Comparison of ENCODE assay signal across 17 cellular contexts in genomic region chr11:67727066-67728040, GRCh38. TPM values are rescaled to one million over a fixed set of nuclear protein-coding genes. Genes with fewer than 3 reads are reported as not detected.
DNase-seq lines count a peak whose midpoint lies in the region; ATAC-seq and TF ChIP-seq lines count a peak whose summit lies in the region.
"Not testable (repeated sequence)": the region's sequence is repeated elsewhere in the genome, so short reads cannot be mapped to it uniquely, and the experiment has no call there.
"Had no signal": no experiment of that assay in that cellular context is flagged by ENCODE, and none has a peak within 500 bp of the region (broad histone marks: within the 10 kb centered on the region; RNA-seq: fewer than 3 reads in every experiment).

No MANE protein-coding gene starts in this region.

- not testable (repeated sequence) for H3K4me2 ChIP-seq in MM.1S (ENCODE audit: low read depth, low read length)

- not testable (repeated sequence) for H4K20me1 ChIP-seq in MM.1S (ENCODE audit: insufficient read depth, low read length)

- H3K27ac Mint-ChIP-seq in activated CD4-positive, alpha-beta T cell treated with anti-CD3 and anti-CD28 coated beads, Interleukin-2, amount 10 ng/mL, durations not matched to agents 24 days and 14 days, result peak overlapping the region; percentile 57
- not testable (repeated sequence) for H3K27ac Mint-ChIP-seq in activated T-cell treated with anti-CD3 and anti-CD28 coated beads, Interleukin-2, amount 50 U/mL, for 24 hours
- peak overlapping the region; percentile 62 for H3K27ac Mint-ChIP-seq in activated naive CD8-positive, alpha-beta T cell treated with anti-CD3 and anti-CD28 coated beads, Interleukin-2, amount 50 U/mL, for 24 hours

- peaks cover 17% of the 10 kb centered on the region for H3K4me1 Mint-ChIP-seq in activated CD4-positive, alpha-beta T cell treated with anti-CD3 and anti-CD28 coated beads, Interleukin-2, amount 10 ng/mL, durations not matched to agents 24 days and 14 days
- H3K4me1 Mint-ChIP-seq in activated T-cell treated with anti-CD3 and anti-CD28 coated beads, Interleukin-2, amount 50 U/mL, for 24 hours (ENCODE audit: low read depth), result peaks cover 23% of the 10 kb centered on the region
- peaks cover 20% of the 10 kb centered on the region for H3K4me1 Mint-ChIP-seq in activated naive CD8-positive, alpha-beta T cell treated with anti-CD3 and anti-CD28 coated beads, Interleukin-2, amount 50 U/mL, for 24 hours

- H3K79me2 ChIP-seq in MM.1S (ENCODE audit: low read length), result not testable (repeated sequence)

- H3K27me3 Mint-ChIP-seq in activated CD4-positive, alpha-beta T cell treated with anti-CD3 and anti-CD28 coated beads, Interleukin-2, amount 10 ng/mL, durations not matched to agents 24 days and 14 days, result peaks cover 12% of the 10 kb centered on the region
- H3K27me3 Mint-ChIP-seq in activated T-cell treated with anti-CD3 and anti-CD28 coated beads, Interleukin-2, amount 50 U/mL, for 24 hours, result peaks cover 11% of the 10 kb centered on the region
- H3K27me3 Mint-ChIP-seq in activated naive CD8-positive, alpha-beta T cell treated with anti-CD3 and anti-CD28 coated beads, Interleukin-2, amount 50 U/mL, for 24 hours, result not testable (repeated sequence)

- peak; percentile 17; the same call in 1 of the 2 replicates for TF ChIP-seq CTCF in MM.1S (IDR thresholded peaks at IDR 0.05; ENCODE audit: low read length)

- intact Hi-C loops in activated CD4-positive, alpha-beta T cell treated with anti-CD3 and anti-CD28 coated beads, Interleukin-2, amount 10 ng/mL, durations not matched to agents 24 days and 14 days (cut with micrococcal nuclease), result not testable (repeated sequence)

- DNase-seq in MM.1S (peak; percentile 30), mesenteric fat pad (ENCODE audit: low spot score) (peak; percentile 62)
- peak; percentile 73 for DNase-seq in activated CD4-positive, alpha-beta T cell treated with anti-CD3 and anti-CD28 coated beads, Interleukin-2, amount 10 ng/mL, durations not matched to agents 24 days and 14 days
- peak; percentile 61 for DNase-seq in activated T-cell treated with anti-CD3 and anti-CD28 coated beads, Interleukin-2, amount 50 U/mL, for 24 hours
- DNase-seq in activated naive CD8-positive, alpha-beta T cell treated with anti-CD3 and anti-CD28 coated beads, Interleukin-2, amount 50 U/mL, for 24 hours, result peak; percentile 64
- DNase-seq in stimulated activated CD4-positive, alpha-beta T cell treated with anti-CD3 and anti-CD28 coated beads, Interleukin-1b, Interleukin-23, amount 100 ng/mL, for 48 hours, result peak; percentile 56
- DNase-seq in stimulated activated CD8-positive, alpha-beta memory T cell treated with anti-CD3 and anti-CD28 coated beads, Interleukin-4, amount 100 ng/mL, for 48 hours, result peak; percentile 68

- not testable (repeated sequence) for H3K9me3 ChIP-seq in MM.1S (replicated peaks; ENCODE audit: insufficient read depth, low read length)

- H3K9ac ChIP-seq in MM.1S (ENCODE audit: low read length), result not testable (repeated sequence)

- H3K9me2 ChIP-seq in MM.1S (replicated peaks; ENCODE audit: insufficient read depth, low read length), result not testable (repeated sequence)

- H3K4me1 ChIP-seq in MM.1S (ENCODE audit: low read length), result not testable (repeated sequence)

- H3K9me3 Mint-ChIP-seq in activated CD4-positive, alpha-beta T cell treated with anti-CD3 and anti-CD28 coated beads, Interleukin-2, amount 10 ng/mL, durations not matched to agents 24 days and 14 days; activated T-cell treated with anti-CD3 and anti-CD28 coated beads, Interleukin-2, amount 50 U/mL, for 24 hours; activated naive CD8-positive, alpha-beta T cell treated with anti-CD3 and anti-CD28 coated beads, Interleukin-2, amount 50 U/mL, for 24 hours: not testable (repeated sequence)

- H3K27me3 ChIP-seq in MM.1S (replicated peaks; ENCODE audit: insufficient read depth, low read length), result not testable (repeated sequence)

- H3K36me3 Mint-ChIP-seq in activated CD4-positive, alpha-beta T cell treated with anti-CD3 and anti-CD28 coated beads, Interleukin-2, amount 10 ng/mL, durations not matched to agents 24 days and 14 days (ENCODE audit: low read depth); activated T-cell treated with anti-CD3 and anti-CD28 coated beads, Interleukin-2, amount 50 U/mL, for 24 hours (ENCODE audit: low read depth); activated naive CD8-positive, alpha-beta T cell treated with anti-CD3 and anti-CD28 coated beads, Interleukin-2, amount 50 U/mL, for 24 hours (ENCODE audit: low read depth): not testable (repeated sequence)

- H3F3A ChIP-seq in MM.1S (ENCODE audit: insufficient read depth, low read length), result not testable (repeated sequence)

- H3K4me3 ChIP-seq in MM.1S (ENCODE audit: low read length), result not testable (repeated sequence)

- not testable (repeated sequence) for ATAC-seq in activated naive CD8-positive, alpha-beta T cell treated with anti-CD3 and anti-CD28 coated beads, Interleukin-2, amount 50 U/mL, for 24 hours

- H3K36me3 ChIP-seq in MM.1S (replicated peaks; ENCODE audit: insufficient read depth, low read length), result not testable (repeated sequence)

- not testable (repeated sequence) for H2AFZ ChIP-seq in MM.1S (ENCODE audit: low read length)

- not testable (repeated sequence) for H3K27ac ChIP-seq in MM.1S (ENCODE audit: low read length)

- H3K4me3 Mint-ChIP-seq in activated CD4-positive, alpha-beta T cell treated with anti-CD3 and anti-CD28 coated beads, Interleukin-2, amount 10 ng/mL, durations not matched to agents 24 days and 14 days, result peak overlapping the region; percentile 1
- H3K4me3 Mint-ChIP-seq in activated T-cell treated with anti-CD3 and anti-CD28 coated beads, Interleukin-2, amount 50 U/mL, for 24 hours; activated naive CD8-positive, alpha-beta T cell treated with anti-CD3 and anti-CD28 coated beads, Interleukin-2, amount 50 U/mL, for 24 hours: not testable (repeated sequence)

RNA-seq across cellular contexts. Expression of gene ALDH3B2, which starts 52.9 kb away (rescaled TPM):
- not detected in 2 replicates for total RNA-seq in activated CD4-positive, alpha-beta T cell treated with anti-CD3 and anti-CD28 coated beads, Interleukin-2, amount 10 ng/mL, durations not matched to agents 24 days and 14 days
- not detected for total RNA-seq in mesenteric fat pad
- total RNA-seq: astrocyte; CD4-positive, CD25-positive, alpha-beta regulatory T cell; dorsolateral prefrontal cortex; G401; HT1080; left cardiac atrium; LHCN-M2; naive thymus-derived CD4-positive, alpha-beta T cell; osteoblast; T-helper 2 cell treated with Interferon-gamma antibody and Interleukin-4, amounts not matched to agents 100 ng/mL and 5 ng/mL, for 36 hours had no signal
